ENCODE assay signal across 14 cellular contexts in the genomic region with DNA sequence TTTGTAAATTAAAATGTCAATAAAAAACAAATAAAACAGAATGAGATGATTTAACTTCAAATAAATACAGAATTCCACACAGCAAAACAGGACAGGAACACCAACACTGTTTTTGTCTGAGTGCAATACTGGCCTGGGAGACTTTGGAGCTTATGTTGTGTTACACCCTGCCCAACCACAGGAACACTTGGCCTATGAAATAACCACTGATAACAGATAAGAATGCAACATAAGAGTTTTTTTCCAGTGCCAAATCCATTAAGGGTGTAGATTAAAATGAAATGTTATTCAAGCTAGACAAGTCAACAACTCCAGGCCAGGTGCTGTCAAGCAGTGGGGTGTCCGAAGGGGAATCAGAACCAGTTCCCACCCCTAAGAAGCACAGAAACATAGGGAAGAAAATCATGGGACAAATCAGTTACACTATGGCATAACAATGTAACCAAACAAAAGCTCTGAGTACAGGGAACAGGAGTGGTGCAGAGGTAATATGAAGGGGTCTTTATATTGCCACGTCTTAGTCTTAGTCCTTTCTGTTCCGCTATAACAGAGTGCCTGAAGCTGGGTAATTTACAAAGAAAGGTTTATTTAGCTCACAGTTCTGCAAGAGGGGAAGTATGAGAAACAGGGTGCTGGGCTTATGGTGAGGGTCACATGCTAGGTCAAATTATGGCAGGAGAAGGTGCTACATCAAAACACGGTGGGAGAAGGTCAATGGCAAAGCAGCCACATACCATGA. TPM values are rescaled to one million over a fixed set of nuclear protein-coding genes. Genes with fewer than 3 reads are reported as not detected.
DNase-seq lines count a peak whose midpoint lies in the region; ATAC-seq and TF ChIP-seq lines count a peak whose summit lies in the region.
"Had no signal": no experiment of that assay in that cellular context is flagged by ENCODE, and none has a peak within 500 bp of the region (broad histone marks: within the 10 kb centered on the region; RNA-seq: fewer than 3 reads in every experiment).

No MANE protein-coding gene starts in this region.

- H3K27ac Mint-ChIP-seq in natural killer cell (peak overlapping the region; percentile 23 to 45), glutamatergic neuron (ENCODE audit: unreplicated experiment) (no peak overlapping the region)

- TF ChIP-seq CTCF in OCI-LY7 (conservative IDR thresholded peaks at IDR 0.05; ENCODE audit: low read length) (no peak), colonic mucosa (IDR thresholded peaks at IDR 0.05) (no peak), natural killer cell (IDR thresholded peaks at IDR 0.05) (no peak), glutamatergic neuron (IDR thresholded peaks at IDR 0.05; ENCODE audit: partially characterized antibody, unreplicated experiment) (no peak)

- no peaks in the 10 kb centered on the region for H3K9me3 ChIP-seq in OCI-LY7 (ENCODE audit: low read length)
- no peaks in the 10 kb centered on the region for H3K9me3 ChIP-seq in colonic mucosa
- H3K9me3 ChIP-seq: left lung had no signal

- H3K27me3 Mint-ChIP-seq in natural killer cell (ENCODE audit: low read depth in 2 of 2) (no peaks in the 10 kb centered on the region), glutamatergic neuron (ENCODE audit: unreplicated experiment) (peaks cover 10% of the 10 kb centered on the region)

- BruUV-seq in OCI-LY7 (replicated peaks; lab: Mats Ljungman, UMichigan), result no TSS peak

- no peak overlapping the region for H3K4me3 Mint-ChIP-seq in natural killer cell
- H3K4me3 Mint-ChIP-seq in glutamatergic neuron (ENCODE audit: unreplicated experiment), result no peak overlapping the region

- H3K36me3 Mint-ChIP-seq in natural killer cell (no peaks in the 10 kb centered on the region), glutamatergic neuron (ENCODE audit: unreplicated experiment) (no peaks in the 10 kb centered on the region)

- peaks cover 32 to 42% of the 10 kb centered on the region in 2 donors for H3K4me1 Mint-ChIP-seq in natural killer cell
- H3K4me1 Mint-ChIP-seq in glutamatergic neuron (ENCODE audit: low read depth, unreplicated experiment), result peaks cover 15% of the 10 kb centered on the region

- ATAC-seq in natural killer cell (no peak), GM18519 (IDR thresholded peaks at IDR 0.05; ENCODE audit: low FRiP score, unreplicated experiment) (no peak), GM21515 (IDR thresholded peaks at IDR 0.05; ENCODE audit: unreplicated experiment) (no peak)
- ATAC-seq: left lung had no signal

- CTCF ChIA-PET in OCI-LY7 (lab: Charles Lee; ENCODE audit: unreplicated experiment), result no interaction called here

- peaks cover 20% of the 10 kb centered on the region for H4K20me1 ChIP-seq in OCI-LY7 (ENCODE audit: insufficient read depth, low read length)

- H3K27ac ChIP-seq in OCI-LY7 (ENCODE audit: low read depth, low read length, poor library complexity, severe bottlenecking) (no peak overlapping the region), colonic mucosa (peak overlapping the region; percentile 52)
- H3K27ac ChIP-seq: dorsolateral prefrontal cortex, left lung had no signal

- no peak overlapping the region for H3K4me3 ChIP-seq in OCI-LY7 (ENCODE audit: low read depth, low read length, poor library complexity, severe bottlenecking)
- no peak overlapping the region for H3K4me3 ChIP-seq in colonic mucosa
- H3K4me3 ChIP-seq: left lung had no signal

- H3K4me1 ChIP-seq in OCI-LY7 (ENCODE audit: insufficient read depth, low read length, poor library complexity, severe bottlenecking), result peaks cover 16% of the 10 kb centered on the region
- peaks cover 22% of the 10 kb centered on the region for H3K4me1 ChIP-seq in colonic mucosa

- H3K27me3 ChIP-seq in colonic mucosa, result no peaks in the 10 kb centered on the region
- H3K27me3 ChIP-seq: dorsolateral prefrontal cortex, left lung had no signal

- H3K9me3 Mint-ChIP-seq in natural killer cell (no peaks in the 10 kb centered on the region), glutamatergic neuron (ENCODE audit: unreplicated experiment) (peaks cover 12% of the 10 kb centered on the region)

- intact Hi-C loops in OCI-LY7 (cut with micrococcal nuclease; ENCODE audit: unreplicated experiment), result no loop called here
- intact Hi-C loops in colonic mucosa (cut with DNase I), result loop anchor here (10.0 kb wide), 1 partner anchor 48 kb away; no protein-coding TSS in a partner anchor
- intact Hi-C loops in natural killer cell (cut with micrococcal nuclease), result loop anchor here (10.0 kb wide), 1 partner anchor 388 kb away; the partner anchor contains the start of gene IMPA2

- H3K9me2 ChIP-seq in OCI-LY7 (ENCODE audit: insufficient read depth, low read length), result no peaks in the 10 kb centered on the region

- peak overlapping the region in 1 of 2 donors; percentile 3 for H3K9ac ChIP-seq in colonic mucosa (ENCODE audit: low read depth in 2 of 2, low read length in 2 of 2)

- POLR2A ChIA-PET in OCI-LY7 (lab: Charles Lee), result interaction anchor here (0.5 to 0.7 kb wide), 3 partner anchors 30 to 328 kb away, joined by 3 to 4 read pairs (median 3); no protein-coding TSS in a partner anchor

- H3K79me2 ChIP-seq in OCI-LY7 (ENCODE audit: insufficient read depth, low read depth, low read length), result peaks cover 67% of the 10 kb centered on the region

- peak overlapping the region; percentile 3; the same call in 1 of the 2 replicates for H3K4me2 ChIP-seq in OCI-LY7 (ENCODE audit: low read length)

- H3K36me3 ChIP-seq in OCI-LY7 (ENCODE audit: insufficient read depth, low read length) (peaks cover 56% of the 10 kb centered on the region), colonic mucosa (no peaks in the 10 kb centered on the region)

- no peak overlapping the region for H2AFZ ChIP-seq in OCI-LY7 (ENCODE audit: low read length)

- DNase-seq in DMS79 (lab: John Stamatoyannopoulos, UW) (peak; percentile 83), OCI-LY7 (ENCODE audit: low spot score) (no peak), colonic mucosa (peak; percentile 47), natural killer cell (no peak), NCI-H1694 treated with DMSO at 0.1 percent for 48 hours (lab: John Stamatoyannopoulos, UW) (no peak), glutamatergic neuron (no peak)
- DNase-seq: C1 segment of cervical spinal cord; dorsolateral prefrontal cortex; left lung; NCI-H2227 treated with DMSO at 0.1 percent for 48 hours; stimulated activated CD4-positive, alpha-beta T cell treated with anti-CD3 and anti-CD28 coated beads, Interleukin-4, amount 100 ng/mL, for 4 hours; T1000 had no signal

RNA-seq across cellular contexts. Expression of gene AFG3L2, which starts 3.8 kb away (rescaled TPM):
- total RNA-seq in OCI-LY7 (2014; rRNA removed; shearing (Covaris generic)), result 44.8 and 49.2 TPM in 2 replicates
- total RNA-seq in OCI-LY7 (2022) (61.3 and 72.7 TPM in 2 replicates), colonic mucosa (100 to 1,000 TPM in 1 of 2 donors, 10 to 100 TPM in 1; 94.3 to 112 TPM), natural killer cell (10 to 100 TPM; 31.9 to 36.4 (median 35.9) TPM), glutamatergic neuron (ENCODE audit: unreplicated experiment) (46.7 TPM)

RNA-seq across cellular contexts. Expression of gene PRELID3A, which starts 34.5 kb away (rescaled TPM):
- 12.7 and 14.0 TPM in 2 replicates for total RNA-seq in OCI-LY7 (2014; rRNA removed; shearing (Covaris generic))
- 24.6 and 28.6 TPM in 2 replicates for total RNA-seq in OCI-LY7 (2022)
- total RNA-seq in colonic mucosa, result 1 to 10 TPM; 1.6 to 5.6 TPM
- total RNA-seq in natural killer cell, result not detected
- 7.5 TPM for total RNA-seq in glutamatergic neuron (ENCODE audit: unreplicated experiment)

Comparison
In these comparisons a context has a peak if more than half of its experiments do, and no peak if none do; other contexts are left out.
1. DNase-seq: peak in DMS79 (single experiment) and colonic mucosa (single experiment); none in OCI-LY7 (single experiment), natural killer cell (single experiment), NCI-H1694 treated with DMSO at 0.1 percent for 48 hours (single experiment) and glutamatergic neuron (single experiment).